Comparison of ENCODE assay signal across 7 cellular contexts in genomic region chr5:177569894-177570293, GRCh38.
"Had no signal": no experiment of that assay in that cellular context is flagged by ENCODE, and none has a peak within 500 bp of the region (broad histone marks: within the 10 kb centered on the region; RNA-seq: fewer than 3 reads in every experiment).

No MANE protein-coding gene starts in this region.

- DNase-seq: IMR-90, KBM-7, KG1 had no signal

- FAIRE-seq: HepG2, HTR-8/SVneo had no signal

- H3K27ac ChIP-seq: HL-60, KMS-11 had no signal

- H3K4me2 ChIP-seq: KMS-11 had no signal

- H3K9ac ChIP-seq: KMS-11 had no signal
